In genomic region chr1:109466440-109467300, GRCh38 we compare ENCODE assay signal across 8 cellular contexts. TPM values are rescaled to one million over a fixed set of nuclear protein-coding genes. Genes with fewer than 3 reads are reported as not detected.
DNase-seq lines count a peak whose midpoint lies in the region; ATAC-seq and TF ChIP-seq lines count a peak whose summit lies in the region.

Gene SYPL2 (plus strand): TSS chr1:109466546. CDS start chr1:109466844, 298 bp downstream.

- H3K4me1 Mint-ChIP-seq in brain = peaks cover 9% of the 10 kb centered on the region
- H3K4me1 Mint-ChIP-seq in stimulated activated effector memory CD8-positive, alpha-beta T cell treated with anti-CD3 and anti-CD28 coated beads, Interleukin-12 subunit alpha, Interleukin-12 subunit beta, amount 100 ng/mL, for 72 hours = no peaks in the 10 kb centered on the region

- peak within 1 kb of the TSS; percentile 39 for H3K4me3 ChIP-seq in BE2C (ENCODE audit: low read depth, low read length)

- no peaks in the 10 kb centered on the region for H3K4me1 ChIP-seq in BE2C

- H3K9me3 ChIP-seq in BE2C = no peaks in the 10 kb centered on the region

- peak within 1 kb of the TSS; percentile 80 to 87 (median 84) for H3K4me3 Mint-ChIP-seq in brain
- H3K4me3 Mint-ChIP-seq in stimulated activated effector memory CD8-positive, alpha-beta T cell treated with anti-CD3 and anti-CD28 coated beads, Interleukin-12 subunit alpha, Interleukin-12 subunit beta, amount 100 ng/mL, for 72 hours = peak within 1 kb of the TSS; percentile 43

- ATAC-seq in stimulated activated effector memory CD8-positive, alpha-beta T cell treated with anti-CD3 and anti-CD28 coated beads, Interleukin-12 subunit alpha, Interleukin-12 subunit beta, amount 100 ng/mL, for 72 hours = peak; percentile 58
- ATAC-seq in GM21717 (IDR thresholded peaks at IDR 0.05; ENCODE audit: unreplicated experiment) = no peak

- TF ChIP-seq CTCF in BE2C (IDR thresholded peaks at IDR 0.05; ENCODE audit: low read depth, low read length) (no peak), brain (conservative IDR thresholded peaks at IDR 0.05) (no peak)

- H3K27ac Mint-ChIP-seq in brain = peak within 1 kb of the TSS in 1 of 5 experiments; percentile 56
- no peak within 1 kb of the TSS for H3K27ac Mint-ChIP-seq in stimulated activated effector memory CD8-positive, alpha-beta T cell treated with anti-CD3 and anti-CD28 coated beads, Interleukin-12 subunit alpha, Interleukin-12 subunit beta, amount 100 ng/mL, for 72 hours

- H3K36me3 Mint-ChIP-seq in brain = no peaks in the 10 kb centered on the region
- H3K36me3 Mint-ChIP-seq in stimulated activated effector memory CD8-positive, alpha-beta T cell treated with anti-CD3 and anti-CD28 coated beads, Interleukin-12 subunit alpha, Interleukin-12 subunit beta, amount 100 ng/mL, for 72 hours = no peaks in the 10 kb centered on the region

- H3K27me3 Mint-ChIP-seq in brain = peaks cover 100% of the 10 kb centered on the region

- H3K27me3 ChIP-seq in BE2C = peaks cover 89% of the 10 kb centered on the region

- DNase-seq in BE2C = peak; percentile 33
- DNase-seq in HuH-7 (ENCODE audit: low spot score) = peak; percentile 62
- DNase-seq in islet precursor cell = peak; percentile 84
- no peak for DNase-seq in stimulated activated effector memory CD8-positive, alpha-beta T cell treated with anti-CD3 and anti-CD28 coated beads, Interleukin-12 subunit alpha, Interleukin-12 subunit beta, amount 100 ng/mL, for 72 hours (ENCODE audit: low spot score in 2 of 2)
- no peak for DNase-seq in medulla oblongata (ENCODE audit: extremely low spot score)
- DNase-seq in NCI-H2107 (lab: John Stamatoyannopoulos, UW) = no peak

- no peaks in the 10 kb centered on the region for H3K36me3 ChIP-seq in BE2C

- H3K9me3 Mint-ChIP-seq in brain = peaks cover 0 to 12% (median 0%) of the 10 kb centered on the region in 5 experiments
- H3K9me3 Mint-ChIP-seq in stimulated activated effector memory CD8-positive, alpha-beta T cell treated with anti-CD3 and anti-CD28 coated beads, Interleukin-12 subunit alpha, Interleukin-12 subunit beta, amount 100 ng/mL, for 72 hours = no peaks in the 10 kb centered on the region

RNA-seq across cellular contexts. Expression of gene SYPL2, which starts in this region (rescaled TPM):
- polyA plus RNA-seq in BE2C (2012; ENCODE audit: insufficient read depth, insufficient read length, low read depth) = not detected
- 0.22 TPM for polyA plus RNA-seq in brain (ENCODE audit: insufficient read depth, low read depth, low replicate concordance)

Comparison
In these comparisons a context has a peak if more than half of its experiments do, and no peak if none do; other contexts are left out.
1. DNase-seq: peak in BE2C (single experiment), HuH-7 (single experiment) and islet precursor cell (single experiment); none in stimulated activated effector memory CD8-positive, alpha-beta T cell treated with anti-CD3 and anti-CD28 coated beads, Interleukin-12 subunit alpha, Interleukin-12 subunit beta, amount 100 ng/mL, for 72 hours (0 of 2), medulla oblongata (single experiment) and NCI-H2107 (single experiment).